1 cellular context compared by ENCODE assay signal in the genomic region with DNA sequence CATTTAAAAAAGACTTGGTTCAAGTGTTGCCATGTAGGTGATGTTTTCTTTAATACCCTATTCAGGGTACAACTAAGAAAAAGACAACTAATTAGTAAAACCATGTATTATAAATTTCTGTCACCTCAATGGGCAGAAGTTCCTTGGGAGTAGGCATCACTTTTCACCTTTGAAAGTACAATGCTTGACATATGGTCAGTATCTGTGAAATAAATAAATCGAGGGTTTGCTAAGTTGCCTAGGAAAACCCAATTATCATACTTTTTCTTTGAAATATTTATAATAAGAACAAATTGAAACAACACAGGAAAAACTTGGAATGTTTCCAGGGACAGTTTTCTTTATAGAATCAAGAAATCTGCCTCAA.
TF ChIP-seq lines count a peak whose summit lies in the region.

No MANE protein-coding gene starts in this region.

TF ChIP-seq in WTC11, 78 proteins besides CTCF, POLR2A, EP300 and RAD21 (continued from another document):
- TF ChIP-seq RORB (CRISPR knock-in tag; IDR thresholded peaks at IDR 0.05), result no peak
- no peak for TF ChIP-seq IRF2 (CRISPR knock-in tag; IDR thresholded peaks at IDR 0.05; ENCODE audit: borderline replicate concordance, low read depth)
- no peak for TF ChIP-seq ZNF219 (CRISPR knock-in tag; IDR thresholded peaks at IDR 0.05; ENCODE audit: borderline replicate concordance)
- no peak for TF ChIP-seq JAZF1 (CRISPR knock-in tag; IDR thresholded peaks at IDR 0.05)
- TF ChIP-seq ELF4 (CRISPR knock-in tag; IDR thresholded peaks at IDR 0.05; ENCODE audit: low read depth), result no peak
- no peak for TF ChIP-seq SMAD3 (CRISPR knock-in tag; IDR thresholded peaks at IDR 0.05; ENCODE audit: borderline replicate concordance)
- TF ChIP-seq, protein P1, sequence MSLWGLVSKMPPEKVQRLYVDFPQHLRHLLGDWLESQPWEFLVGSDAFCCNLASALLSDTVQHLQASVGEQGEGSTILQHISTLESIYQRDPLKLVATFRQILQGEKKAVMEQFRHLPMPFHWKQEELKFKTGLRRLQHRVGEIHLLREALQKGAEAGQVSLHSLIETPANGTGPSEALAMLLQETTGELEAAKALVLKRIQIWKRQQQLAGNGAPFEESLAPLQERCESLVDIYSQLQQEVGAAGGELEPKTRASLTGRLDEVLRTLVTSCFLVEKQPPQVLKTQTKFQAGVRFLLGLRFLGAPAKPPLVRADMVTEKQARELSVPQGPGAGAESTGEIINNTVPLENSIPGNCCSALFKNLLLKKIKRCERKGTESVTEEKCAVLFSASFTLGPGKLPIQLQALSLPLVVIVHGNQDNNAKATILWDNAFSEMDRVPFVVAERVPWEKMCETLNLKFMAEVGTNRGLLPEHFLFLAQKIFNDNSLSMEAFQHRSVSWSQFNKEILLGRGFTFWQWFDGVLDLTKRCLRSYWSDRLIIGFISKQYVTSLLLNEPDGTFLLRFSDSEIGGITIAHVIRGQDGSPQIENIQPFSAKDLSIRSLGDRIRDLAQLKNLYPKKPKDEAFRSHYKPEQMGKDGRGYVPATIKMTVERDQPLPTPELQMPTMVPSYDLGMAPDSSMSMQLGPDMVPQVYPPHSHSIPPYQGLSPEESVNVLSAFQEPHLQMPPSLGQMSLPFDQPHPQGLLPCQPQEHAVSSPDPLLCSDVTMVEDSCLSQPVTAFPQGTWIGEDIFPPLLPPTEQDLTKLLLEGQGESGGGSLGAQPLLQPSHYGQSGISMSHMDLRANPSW (CRISPR knock-in tag; conservative IDR thresholded peaks at IDR 0.05; ENCODE audit: low read depth), result no peak
- TF ChIP-seq, protein P2, sequence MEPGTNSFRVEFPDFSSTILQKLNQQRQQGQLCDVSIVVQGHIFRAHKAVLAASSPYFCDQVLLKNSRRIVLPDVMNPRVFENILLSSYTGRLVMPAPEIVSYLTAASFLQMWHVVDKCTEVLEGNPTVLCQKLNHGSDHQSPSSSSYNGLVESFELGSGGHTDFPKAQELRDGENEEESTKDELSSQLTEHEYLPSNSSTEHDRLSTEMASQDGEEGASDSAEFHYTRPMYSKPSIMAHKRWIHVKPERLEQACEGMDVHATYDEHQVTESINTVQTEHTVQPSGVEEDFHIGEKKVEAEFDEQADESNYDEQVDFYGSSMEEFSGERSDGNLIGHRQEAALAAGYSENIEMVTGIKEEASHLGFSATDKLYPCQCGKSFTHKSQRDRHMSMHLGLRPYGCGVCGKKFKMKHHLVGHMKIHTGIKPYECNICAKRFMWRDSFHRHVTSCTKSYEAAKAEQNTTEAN (CRISPR knock-in tag; IDR thresholded peaks at IDR 0.05), result no peak
- no peak for TF ChIP-seq ZBTB21 (CRISPR knock-in tag; IDR thresholded peaks at IDR 0.05; ENCODE audit: borderline replicate concordance)
- no peak for TF ChIP-seq SOX15 (CRISPR knock-in tag; IDR thresholded peaks at IDR 0.05)
- TF ChIP-seq, protein P3, sequence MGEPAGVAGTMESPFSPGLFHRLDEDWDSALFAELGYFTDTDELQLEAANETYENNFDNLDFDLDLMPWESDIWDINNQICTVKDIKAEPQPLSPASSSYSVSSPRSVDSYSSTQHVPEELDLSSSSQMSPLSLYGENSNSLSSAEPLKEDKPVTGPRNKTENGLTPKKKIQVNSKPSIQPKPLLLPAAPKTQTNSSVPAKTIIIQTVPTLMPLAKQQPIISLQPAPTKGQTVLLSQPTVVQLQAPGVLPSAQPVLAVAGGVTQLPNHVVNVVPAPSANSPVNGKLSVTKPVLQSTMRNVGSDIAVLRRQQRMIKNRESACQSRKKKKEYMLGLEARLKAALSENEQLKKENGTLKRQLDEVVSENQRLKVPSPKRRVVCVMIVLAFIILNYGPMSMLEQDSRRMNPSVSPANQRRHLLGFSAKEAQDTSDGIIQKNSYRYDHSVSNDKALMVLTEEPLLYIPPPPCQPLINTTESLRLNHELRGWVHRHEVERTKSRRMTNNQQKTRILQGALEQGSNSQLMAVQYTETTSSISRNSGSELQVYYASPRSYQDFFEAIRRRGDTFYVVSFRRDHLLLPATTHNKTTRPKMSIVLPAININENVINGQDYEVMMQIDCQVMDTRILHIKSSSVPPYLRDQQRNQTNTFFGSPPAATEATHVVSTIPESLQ (CRISPR knock-in tag; IDR thresholded peaks at IDR 0.05), result no peak
- TF ChIP-seq, protein P4, sequence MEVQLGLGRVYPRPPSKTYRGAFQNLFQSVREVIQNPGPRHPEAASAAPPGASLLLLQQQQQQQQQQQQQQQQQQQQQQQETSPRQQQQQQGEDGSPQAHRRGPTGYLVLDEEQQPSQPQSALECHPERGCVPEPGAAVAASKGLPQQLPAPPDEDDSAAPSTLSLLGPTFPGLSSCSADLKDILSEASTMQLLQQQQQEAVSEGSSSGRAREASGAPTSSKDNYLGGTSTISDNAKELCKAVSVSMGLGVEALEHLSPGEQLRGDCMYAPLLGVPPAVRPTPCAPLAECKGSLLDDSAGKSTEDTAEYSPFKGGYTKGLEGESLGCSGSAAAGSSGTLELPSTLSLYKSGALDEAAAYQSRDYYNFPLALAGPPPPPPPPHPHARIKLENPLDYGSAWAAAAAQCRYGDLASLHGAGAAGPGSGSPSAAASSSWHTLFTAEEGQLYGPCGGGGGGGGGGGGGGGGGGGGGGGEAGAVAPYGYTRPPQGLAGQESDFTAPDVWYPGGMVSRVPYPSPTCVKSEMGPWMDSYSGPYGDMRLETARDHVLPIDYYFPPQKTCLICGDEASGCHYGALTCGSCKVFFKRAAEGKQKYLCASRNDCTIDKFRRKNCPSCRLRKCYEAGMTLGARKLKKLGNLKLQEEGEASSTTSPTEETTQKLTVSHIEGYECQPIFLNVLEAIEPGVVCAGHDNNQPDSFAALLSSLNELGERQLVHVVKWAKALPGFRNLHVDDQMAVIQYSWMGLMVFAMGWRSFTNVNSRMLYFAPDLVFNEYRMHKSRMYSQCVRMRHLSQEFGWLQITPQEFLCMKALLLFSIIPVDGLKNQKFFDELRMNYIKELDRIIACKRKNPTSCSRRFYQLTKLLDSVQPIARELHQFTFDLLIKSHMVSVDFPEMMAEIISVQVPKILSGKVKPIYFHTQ (CRISPR knock-in tag; IDR thresholded peaks at IDR 0.05), result no peak
- no peak for TF ChIP-seq CREB1 (CRISPR knock-in tag; IDR thresholded peaks at IDR 0.05)
